8 cellular contexts compared by ENCODE assay signal in genomic region chr18:79524181-79525078, GRCh38.
DNase-seq lines count a peak whose midpoint lies in the region; ATAC-seq lines count a peak whose summit lies in the region.

No MANE protein-coding gene starts in this region.

- no peaks in the 10 kb centered on the region for H3K36me3 Mint-ChIP-seq in natural killer cell treated with Interleukin-12 subunit alpha and Interleukin-12 subunit beta and Interleukin-15 and Interleukin-18, amount 100 ng/mL, for 72 hours

- H3K4me3 Mint-ChIP-seq in natural killer cell treated with Interleukin-12 subunit alpha and Interleukin-12 subunit beta and Interleukin-15 and Interleukin-18, amount 100 ng/mL, for 72 hours, result peak overlapping the region; percentile 80

- H3K27ac Mint-ChIP-seq in natural killer cell treated with Interleukin-12 subunit alpha and Interleukin-12 subunit beta and Interleukin-15 and Interleukin-18, amount 100 ng/mL, for 72 hours, result peak overlapping the region; percentile 65 to 75

- no peaks in the 10 kb centered on the region for H3K27me3 Mint-ChIP-seq in natural killer cell treated with Interleukin-12 subunit alpha and Interleukin-12 subunit beta and Interleukin-15 and Interleukin-18, amount 100 ng/mL, for 72 hours

- peaks cover 44 to 45% of the 10 kb centered on the region in 2 donors for H3K4me1 Mint-ChIP-seq in natural killer cell treated with Interleukin-12 subunit alpha and Interleukin-12 subunit beta and Interleukin-15 and Interleukin-18, amount 100 ng/mL, for 72 hours (ENCODE audit: low read depth in 2 of 2)

- peak; percentile 52 to 69 (median 62) for DNase-seq in activated CD8-positive, alpha-beta memory T cell treated with anti-CD3 and anti-CD28 coated beads for 48 hours (ENCODE audit: low read depth in 2 of 3, low spot score in 2 of 3)
- DNase-seq in natural killer cell treated with Interleukin-12 subunit alpha and Interleukin-12 subunit beta and Interleukin-15 and Interleukin-18, amount 100 ng/mL, for 72 hours (ENCODE audit: low spot score), result no peak
- DNase-seq in NCI-H446 treated with DMSO at 0.1 percent for 48 hours (lab: John Stamatoyannopoulos, UW) (no peak), NCI-H1105 treated with DMSO at 0.1 percent for 48 hours (lab: John Stamatoyannopoulos, UW) (no peak), CD1c-positive myeloid dendritic cell (ENCODE audit: extremely low spot score) (no peak), mucosa of gallbladder (ENCODE audit: low spot score) (no peak)

- ATAC-seq in GM19452 (IDR thresholded peaks at IDR 0.05; ENCODE audit: unreplicated experiment), result peak; percentile 30
- ATAC-seq in HG03342 (IDR thresholded peaks at IDR 0.05; ENCODE audit: unreplicated experiment), result peak; percentile 28
- peak; percentile 72 to 75 for ATAC-seq in natural killer cell treated with Interleukin-12 subunit alpha and Interleukin-12 subunit beta and Interleukin-15 and Interleukin-18, amount 100 ng/mL, for 72 hours

- no peaks in the 10 kb centered on the region for H3K9me3 Mint-ChIP-seq in natural killer cell treated with Interleukin-12 subunit alpha and Interleukin-12 subunit beta and Interleukin-15 and Interleukin-18, amount 100 ng/mL, for 72 hours

Comparison
In these comparisons a context has a peak if more than half of its experiments do, and no peak if none do; other contexts are left out.
1. DNase-seq: peak in activated CD8-positive, alpha-beta memory T cell treated with anti-CD3 and anti-CD28 coated beads for 48 hours (3 of 3); none in natural killer cell treated with Interleukin-12 subunit alpha and Interleukin-12 subunit beta and Interleukin-15 and Interleukin-18, amount 100 ng/mL, for 72 hours (single experiment), NCI-H446 treated with DMSO at 0.1 percent for 48 hours (single experiment), NCI-H1105 treated with DMSO at 0.1 percent for 48 hours (single experiment), CD1c-positive myeloid dendritic cell (single experiment) and mucosa of gallbladder (single experiment).
2. Peak in every context shown above with its lines, with median percentiles within 50 percentile points of each other: ATAC-seq.